8 cellular contexts compared by ENCODE assay signal in genomic region chr1:1917995-1918900, GRCh38. TPM values are rescaled to one million over a fixed set of nuclear protein-coding genes. Genes with fewer than 3 reads are reported as not detected.
DNase-seq lines count a peak whose midpoint lies in the region; ATAC-seq and TF ChIP-seq lines count a peak whose summit lies in the region.

No MANE protein-coding gene starts in this region.

- peak overlapping the region; percentile 50 for H3K4me3 Mint-ChIP-seq in activated CD8-positive, alpha-beta T cell treated with anti-CD3 and anti-CD28 coated beads for 36 hours

- H3K36me3 Mint-ChIP-seq in activated CD8-positive, alpha-beta T cell treated with anti-CD3 and anti-CD28 coated beads for 36 hours (ENCODE audit: low read depth): no peaks in the 10 kb centered on the region

- no peak for DNase-seq in H7
- DNase-seq in activated CD8-positive, alpha-beta T cell treated with anti-CD3 and anti-CD28 coated beads for 36 hours: no peak
- DNase-seq in smooth muscle cell (lab: John Stamatoyannopoulos, UW; ENCODE audit: unreplicated experiment): no peak
- DNase-seq in AG20443 (ENCODE audit: low spot score): no peak
- no peak for DNase-seq in KBM-7

- in situ Hi-C loops in KBM-7 (cut with MboI; ENCODE audit: low pct_unique_long_range_greater_than_20kb, low sequenced_read_pairs): no loop called here

- no peak for ATAC-seq in activated CD8-positive, alpha-beta T cell treated with anti-CD3 and anti-CD28 coated beads for 36 hours
- ATAC-seq in GM21423 (IDR thresholded peaks at IDR 0.05; ENCODE audit: unreplicated experiment): no peak
- ATAC-seq in HG03354 (IDR thresholded peaks at IDR 0.05; ENCODE audit: poor library complexity, severe bottlenecking, unreplicated experiment): no peak

- H3K27ac Mint-ChIP-seq in activated CD8-positive, alpha-beta T cell treated with anti-CD3 and anti-CD28 coated beads for 36 hours: no peak overlapping the region

- no peak overlapping the region for H3K9ac ChIP-seq in smooth muscle cell (ENCODE audit: low read depth)

- H3F3A ChIP-seq in smooth muscle cell (ENCODE audit: low read depth): no peaks in the 10 kb centered on the region

- intact Hi-C loops in activated CD8-positive, alpha-beta T cell treated with anti-CD3 and anti-CD28 coated beads for 36 hours (cut with micrococcal nuclease): no loop called here

- 45% methylated on average over 45 of the region's 46 CpGs for WGBS in smooth muscle cell (ENCODE audit: low lambda C conversion rate)

- no peaks in the 10 kb centered on the region for H3K9me3 Mint-ChIP-seq in activated CD8-positive, alpha-beta T cell treated with anti-CD3 and anti-CD28 coated beads for 36 hours

- H2AFZ ChIP-seq in smooth muscle cell (ENCODE audit: low read depth): no peak overlapping the region

- H3K4me1 ChIP-seq in smooth muscle cell (ENCODE audit: low read depth): peaks cover 7% of the 10 kb centered on the region

- no peaks in the 10 kb centered on the region for H3K79me2 ChIP-seq in smooth muscle cell (ENCODE audit: low read depth)

- H3K27me3 ChIP-seq in H7 (ENCODE audit: control insufficient read depth, insufficient read depth, low read length): peaks cover 10% of the 10 kb centered on the region
- no peaks in the 10 kb centered on the region for H3K27me3 ChIP-seq in smooth muscle cell (ENCODE audit: low read depth)

- H4K20me1 ChIP-seq in smooth muscle cell (ENCODE audit: low read depth): no peaks in the 10 kb centered on the region

- POLR2A ChIA-PET in activated CD8-positive, alpha-beta T cell treated with anti-CD3 and anti-CD28 coated beads for 36 hours (lab: Charles Lee): no interaction called here

- no peak overlapping the region for H3K27ac ChIP-seq in smooth muscle cell (ENCODE audit: low read depth)

- no peak for TF ChIP-seq CTCF in activated CD8-positive, alpha-beta T cell treated with anti-CD3 and anti-CD28 coated beads for 36 hours (IDR thresholded peaks at IDR 0.05)
- no peak for TF ChIP-seq CTCF in smooth muscle cell (IDR thresholded peaks at IDR 0.05; ENCODE audit: borderline replicate concordance, insufficient read depth, poor library complexity, severe bottlenecking)

- CTCF ChIA-PET in activated CD8-positive, alpha-beta T cell treated with anti-CD3 and anti-CD28 coated beads for 36 hours (lab: Charles Lee): interaction anchor here (1.9 to 2.8 kb wide), 2 partner anchors 9 to 126 kb away, joined by 9 to 10 read pairs; no protein-coding TSS in a partner anchor

- H3K36me3 ChIP-seq in H7 (replicated peaks; ENCODE audit: control insufficient read depth, insufficient read depth, low read length) (no peaks in the 10 kb centered on the region), smooth muscle cell (ENCODE audit: low read depth) (no peaks in the 10 kb centered on the region)

- H3K4me3 ChIP-seq in H7 (ENCODE audit: insufficient read depth, low read depth, low read length): peak overlapping the region; percentile 71
- peak overlapping the region; percentile 44 for H3K4me3 ChIP-seq in iPS-11a (ENCODE audit: low read depth, low read length)
- peak overlapping the region; percentile 53 for H3K4me3 ChIP-seq in smooth muscle cell

- peaks cover 3% of the 10 kb centered on the region for H3K4me1 Mint-ChIP-seq in activated CD8-positive, alpha-beta T cell treated with anti-CD3 and anti-CD28 coated beads for 36 hours (ENCODE audit: low read depth)

- no peaks in the 10 kb centered on the region for H3K9me3 ChIP-seq in smooth muscle cell (replicated peaks; ENCODE audit: low read depth)

- peak overlapping the region; percentile 90 for H3K4me2 ChIP-seq in smooth muscle cell

- H3K27me3 Mint-ChIP-seq in activated CD8-positive, alpha-beta T cell treated with anti-CD3 and anti-CD28 coated beads for 36 hours: peaks cover 3% of the 10 kb centered on the region

RNA-seq across cellular contexts. Expression of gene TMEM52, which starts 0.8 kb away (rescaled TPM):
- 24.1 and 29.4 TPM in 2 replicates for total RNA-seq in H7 (2014; rRNA removed; shearing (Covaris generic))
- total RNA-seq in activated CD8-positive, alpha-beta T cell treated with anti-CD3 and anti-CD28 coated beads for 36 hours: 1 to 10 TPM; 2.1 to 2.2 TPM
- 0.18 and 0.45 TPM in 2 replicates for total RNA-seq in smooth muscle cell
- polyA plus RNA-seq in smooth muscle cell: 1.7 and 7.4 TPM in 2 replicates

RNA-seq across cellular contexts. Expression of gene CALML6, which starts 3.2 kb away (rescaled TPM):
- total RNA-seq in H7 (2014; rRNA removed; shearing (Covaris generic)): 1.6 and 3.7 TPM in 2 replicates
- total RNA-seq in activated CD8-positive, alpha-beta T cell treated with anti-CD3 and anti-CD28 coated beads for 36 hours: under 1 TPM; 0.47 to 0.76 TPM
- total RNA-seq in smooth muscle cell: 1.3 TPM in 1 of 2 replicates, not detected in the other
- polyA plus RNA-seq in smooth muscle cell: 0.18 and 0.46 TPM in 2 replicates

RNA-seq across cellular contexts. Expression of gene GNB1, which starts 27.4 kb away (rescaled TPM):
- total RNA-seq in H7 (2014; rRNA removed; shearing (Covaris generic)): 135 and 159 TPM in 2 replicates
- 100 to 1,000 TPM; 318 to 330 TPM for total RNA-seq in activated CD8-positive, alpha-beta T cell treated with anti-CD3 and anti-CD28 coated beads for 36 hours
- 188 and 208 TPM in 2 replicates for total RNA-seq in smooth muscle cell
- 265 and 293 TPM in 2 replicates for polyA plus RNA-seq in smooth muscle cell
